8 cellular contexts compared by ENCODE assay signal in the genomic region with DNA sequence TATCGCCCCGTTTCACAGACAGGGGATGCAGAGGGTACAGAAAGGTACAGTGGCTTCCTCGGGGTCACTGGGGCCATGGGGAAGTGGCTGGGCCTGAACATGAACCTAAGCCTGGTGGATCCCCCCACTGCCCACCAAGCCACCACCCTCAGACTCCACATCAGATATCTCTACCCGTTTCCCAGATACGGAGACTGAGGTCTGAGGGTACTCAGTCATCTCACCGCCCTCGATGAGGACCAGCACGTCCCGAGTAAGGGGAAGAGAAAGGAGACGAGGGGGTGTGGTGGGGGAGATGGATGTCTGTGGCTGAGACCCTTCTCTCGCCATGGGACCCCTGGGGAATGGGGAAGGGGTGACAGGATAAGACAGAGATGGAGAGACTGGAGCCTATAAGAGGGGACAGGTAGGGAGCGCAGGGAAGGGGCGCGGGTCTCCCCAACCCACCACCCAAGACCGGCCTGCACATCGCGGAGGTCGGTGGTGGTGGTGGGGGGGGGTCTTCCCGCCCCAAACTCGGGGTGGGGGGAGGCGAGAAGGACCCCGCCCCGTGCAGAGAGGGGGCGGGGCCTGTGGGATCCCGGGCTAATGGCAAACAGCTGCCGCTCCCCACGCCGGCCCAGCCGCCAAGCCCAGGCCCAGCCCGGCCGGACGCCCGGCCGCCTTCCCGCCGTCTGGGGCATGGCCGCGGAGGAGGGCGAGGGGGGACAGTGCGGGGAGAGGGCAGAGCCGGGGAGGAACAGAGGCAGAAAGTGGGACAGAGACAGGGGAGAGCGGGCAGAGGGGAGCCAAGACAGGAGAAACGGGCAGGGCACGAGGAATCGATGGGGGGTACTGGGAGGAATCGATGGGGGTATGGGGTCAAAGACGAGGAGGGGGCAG. TPM values are rescaled to one million over a fixed set of nuclear protein-coding genes. Genes with fewer than 3 reads are reported as not detected.
DNase-seq lines count a peak whose midpoint lies in the region; ATAC-seq, FAIRE-seq and TF ChIP-seq lines count a peak whose summit lies in the region.

No MANE protein-coding gene starts in this region.

- TF ChIP-seq POLR2A in spleen (IDR thresholded peaks at IDR 0.05) = no peak

- no peak for TF ChIP-seq CTCF in C4-2B (conservative IDR thresholded peaks at IDR 0.05)
- no peak for TF ChIP-seq CTCF in astrocyte of the cerebellum (IDR thresholded peaks at IDR 0.05; ENCODE audit: low read depth, low read length, missing control alignments)
- TF ChIP-seq CTCF in spleen (IDR thresholded peaks at IDR 0.05 in 8 of 11, conservative IDR thresholded peaks at IDR 0.05 in 3 of 11) = no peak

- in situ Hi-C loops in astrocyte of the cerebellum (cut with HindIII; ENCODE audit: low sequenced_read_pairs) = no loop called here

- H3K27ac ChIP-seq in C4-2B = peak overlapping the region; percentile 85
- H3K27ac ChIP-seq in iPS-20b (ENCODE audit: low read length) = no peak overlapping the region
- peak overlapping the region in 7 of 8 donors; percentile 22 to 87 (median 82) for H3K27ac ChIP-seq in spleen

- WGBS in spleen, 5 donors = 12 to 16% (median 13%) methylated on average over 42 to 47 of the region's 47 CpGs

- H3K4me3 ChIP-seq in astrocyte of the cerebellum (ENCODE audit: low read depth, low read length) (peak overlapping the region; percentile 86), iPS-20b (ENCODE audit: low read length) (peak overlapping the region; percentile 78), spleen (peak overlapping the region; percentile 64 to 91 (median 70))

- H3K27me3 ChIP-seq in iPS-20b (ENCODE audit: insufficient read depth, low read length) (no peaks in the 10 kb centered on the region), spleen (replicated peaks in 1 of 7) (peaks cover 0 to 28% (median 4%) of the 10 kb centered on the region in 7 donors)

- H3K9ac ChIP-seq in iPS-20b (ENCODE audit: low read depth, low read length) = peak overlapping the region; percentile 78

- ATAC-seq in HG03135 (IDR thresholded peaks at IDR 0.05; ENCODE audit: unreplicated experiment) (no peak), GM18517 (IDR thresholded peaks at IDR 0.05; ENCODE audit: unreplicated experiment) (no peak)

- peak; percentile 44 for DNase-seq in HTR-8/SVneo (ENCODE audit: insufficient read length, low spot score)
- DNase-seq in astrocyte of the cerebellum (ENCODE audit: low read depth) = no peak
- DNase-seq in spleen = peak; percentile 79
- no peak for DNase-seq in activated CD4-positive, alpha-beta T cell treated with anti-CD3 and anti-CD28 coated beads for 4 hours

- H3K4me1 ChIP-seq in iPS-20b (ENCODE audit: insufficient read depth, low read length) (no peaks in the 10 kb centered on the region), spleen (peaks cover 12 to 72% (median 39%) of the 10 kb centered on the region in 6 donors)

- FAIRE-seq in HTR-8/SVneo (lab: Jason Lieb, UNC) = peak; percentile 69

- intact Hi-C loops in spleen (cut with DNase I; ENCODE audit: low total_unique reads) = no loop called here

- H3K9me3 ChIP-seq in iPS-20b (ENCODE audit: insufficient read depth, low read depth, low read length) (no peaks in the 10 kb centered on the region), spleen (peaks cover 0 to 5% (median 0%) of the 10 kb centered on the region in 8 donors)

- H3K36me3 ChIP-seq in iPS-20b (ENCODE audit: insufficient read depth, low read depth, low read length) (peaks cover 14% of the 10 kb centered on the region), spleen (peaks cover 0 to 50% (median 2%) of the 10 kb centered on the region in 6 donors)

RNA-seq across cellular contexts. Expression of gene KANK2, which starts 0.7 kb away (rescaled TPM):
- 100 to 1,000 TPM in 4 of 7 donors, 10 to 100 TPM in 3; 47.7 to 144 (median 117) TPM for total RNA-seq in spleen
- polyA plus RNA-seq in spleen = 10 to 100 TPM; 16.3 to 34.9 (median 20.1) TPM

RNA-seq across cellular contexts. Expression of gene SPC24, which starts 41.1 kb away (rescaled TPM):
- 1 to 10 TPM; 2.0 to 9.7 (median 3.6) TPM for total RNA-seq in spleen
- polyA plus RNA-seq in spleen = 1 to 10 TPM; 1.7 to 4.4 (median 3.9) TPM

RNA-seq across cellular contexts. Expression of gene ANGPTL8, which starts 42.8 kb away (rescaled TPM):
- not detected for total RNA-seq in spleen
- under 1 TPM in 1 of 3 donors, not detected in 2; 0.30 TPM for polyA plus RNA-seq in spleen

Comparison
In these comparisons a context has a peak if more than half of its experiments do, and no peak if none do; other contexts are left out.
1. DNase-seq: peak in HTR-8/SVneo (single experiment) and spleen (single experiment); none in astrocyte of the cerebellum (single experiment) and activated CD4-positive, alpha-beta T cell treated with anti-CD3 and anti-CD28 coated beads for 4 hours (0 of 2).
2. Peak in every context shown above with its lines, with median percentiles within 50 percentile points of each other: H3K4me3 ChIP-seq.